Comparison of ENCODE assay signal across 8 cellular contexts in genomic region chr5:137498736-137499505, GRCh38. TPM values are rescaled to one million over a fixed set of nuclear protein-coding genes. Genes with fewer than 3 reads are reported as not detected.
DNase-seq lines count a peak whose midpoint lies in the region; ATAC-seq and TF ChIP-seq lines count a peak whose summit lies in the region.

Gene SPOCK1 (minus strand): TSS chr5:137499326.

- peak; percentile 95 for ATAC-seq in GM21515 (IDR thresholded peaks at IDR 0.05; ENCODE audit: unreplicated experiment)
- peak; percentile 95 for ATAC-seq in activated naive CD8-positive, alpha-beta T cell treated with anti-CD3 and anti-CD28 coated beads, Interleukin-2, amount 10 ng/mL, durations not matched to agents 7 days and 5 days (ENCODE audit: low read depth)
- ATAC-seq in Right ventricle myocardium superior (ENCODE audit: poor library complexity) = peak; percentile 98

- H3K27me3 ChIP-seq in parathyroid adenoma (ENCODE audit: control insufficient read depth, insufficient read depth, low read length) = no peaks in the 10 kb centered on the region

- H3K9me3 ChIP-seq in parathyroid adenoma (ENCODE audit: control insufficient read depth, low read length) = no peaks in the 10 kb centered on the region

- POLR2A ChIA-PET in activated naive CD8-positive, alpha-beta T cell treated with anti-CD3 and anti-CD28 coated beads, Interleukin-2, amount 10 ng/mL, durations not matched to agents 7 days and 5 days (lab: Charles Lee) = no interaction called here

- H3K27ac Mint-ChIP-seq in activated naive CD8-positive, alpha-beta T cell treated with anti-CD3 and anti-CD28 coated beads, Interleukin-2, amount 10 ng/mL, durations not matched to agents 7 days and 5 days = no peak within 1 kb of the TSS
- no peak within 1 kb of the TSS for H3K27ac Mint-ChIP-seq in type B pancreatic cell

- peak within 1 kb of the TSS; percentile 38 for H3K4me2 ChIP-seq in parathyroid adenoma (ENCODE audit: low read length)

- DNase-seq in DMS53 treated with DMSO at 0.1 percent for 48 hours (lab: John Stamatoyannopoulos, UW; ENCODE audit: unreplicated experiment) = peak; percentile 63
- peak; percentile 80 for DNase-seq in HuH-7 (ENCODE audit: low spot score)
- peak; percentile 13 for DNase-seq in SHP77 treated with DMSO at 0.1 percent for 48 hours (lab: John Stamatoyannopoulos, UW)
- peak; percentile 85 for DNase-seq in activated naive CD8-positive, alpha-beta T cell treated with anti-CD3 and anti-CD28 coated beads, Interleukin-2, amount 10 ng/mL, durations not matched to agents 7 days and 5 days
- peak; percentile 85 for DNase-seq in Right ventricle myocardium superior
- DNase-seq in type B pancreatic cell (ENCODE audit: extremely low spot score, unreplicated experiment) = peak; percentile 87

- peaks cover 35% of the 10 kb centered on the region for H3K27me3 Mint-ChIP-seq in activated naive CD8-positive, alpha-beta T cell treated with anti-CD3 and anti-CD28 coated beads, Interleukin-2, amount 10 ng/mL, durations not matched to agents 7 days and 5 days
- H3K27me3 Mint-ChIP-seq in type B pancreatic cell = peaks cover 36% of the 10 kb centered on the region

- no peak within 1 kb of the TSS for H3K9ac ChIP-seq in parathyroid adenoma

- intact Hi-C loops in Right ventricle myocardium superior (cut with DNase I) = loop anchor here (1.0 to 10.0 kb wide), 3 partner anchors 152 to 694 kb away; no protein-coding TSS in a partner anchor

- no peak within 1 kb of the TSS for H3K4me3 ChIP-seq in parathyroid adenoma (ENCODE audit: low read depth, low read length)

- peak within 1 kb of the TSS; percentile 76 for H2AFZ ChIP-seq in parathyroid adenoma

- H3K36me3 Mint-ChIP-seq in activated naive CD8-positive, alpha-beta T cell treated with anti-CD3 and anti-CD28 coated beads, Interleukin-2, amount 10 ng/mL, durations not matched to agents 7 days and 5 days = no peaks in the 10 kb centered on the region
- H3K36me3 Mint-ChIP-seq in type B pancreatic cell = no peaks in the 10 kb centered on the region

- H3K36me3 ChIP-seq in parathyroid adenoma (ENCODE audit: control insufficient read depth, insufficient read depth, low read length) = no peaks in the 10 kb centered on the region

- H3K4me1 Mint-ChIP-seq in activated naive CD8-positive, alpha-beta T cell treated with anti-CD3 and anti-CD28 coated beads, Interleukin-2, amount 10 ng/mL, durations not matched to agents 7 days and 5 days = no peaks in the 10 kb centered on the region
- H3K4me1 Mint-ChIP-seq in type B pancreatic cell (ENCODE audit: unreplicated experiment) = no peaks in the 10 kb centered on the region

- no peaks in the 10 kb centered on the region for H3K4me1 ChIP-seq in parathyroid adenoma

- no peak within 1 kb of the TSS for H3K27ac ChIP-seq in parathyroid adenoma

- TF ChIP-seq CTCF in parathyroid adenoma (IDR thresholded peaks at IDR 0.05) = peak; percentile 29
- TF ChIP-seq CTCF in type B pancreatic cell (conservative IDR thresholded peaks at IDR 0.05) = peak; percentile 82

- H3K4me3 Mint-ChIP-seq in activated naive CD8-positive, alpha-beta T cell treated with anti-CD3 and anti-CD28 coated beads, Interleukin-2, amount 10 ng/mL, durations not matched to agents 7 days and 5 days = no peak within 1 kb of the TSS
- peak within 1 kb of the TSS; percentile 75 for H3K4me3 Mint-ChIP-seq in type B pancreatic cell

- H3K79me2 ChIP-seq in parathyroid adenoma = no peaks in the 10 kb centered on the region

- no peaks in the 10 kb centered on the region for H3K9me3 Mint-ChIP-seq in activated naive CD8-positive, alpha-beta T cell treated with anti-CD3 and anti-CD28 coated beads, Interleukin-2, amount 10 ng/mL, durations not matched to agents 7 days and 5 days
- no peaks in the 10 kb centered on the region for H3K9me3 Mint-ChIP-seq in type B pancreatic cell

RNA-seq across cellular contexts. Expression of gene SPOCK1, which starts in this region (rescaled TPM):
- not detected for total RNA-seq in activated naive CD8-positive, alpha-beta T cell treated with anti-CD3 and anti-CD28 coated beads, Interleukin-2, amount 10 ng/mL, durations not matched to agents 7 days and 5 days
- total RNA-seq in Right ventricle myocardium superior (19.6 TPM), type B pancreatic cell (ENCODE audit: low replicate concordance) (19.7 and 45.1 TPM in 2 replicates)

Comparison
In these comparisons a context has a peak if more than half of its experiments do, and no peak if none do; other contexts are left out.
1. RNA of gene SPOCK1 (total RNA-seq): 19.7 to 45.1 TPM in type B pancreatic cell and 19.6 TPM in Right ventricle myocardium superior (single experiment); not detected in activated naive CD8-positive, alpha-beta T cell treated with anti-CD3 and anti-CD28 coated beads, Interleukin-2, amount 10 ng/mL, durations not matched to agents 7 days and 5 days; every median in the first group is over 10 times any median in the second.
2. Peak in DNase-seq and ATAC-seq in activated naive CD8-positive, alpha-beta T cell treated with anti-CD3 and anti-CD28 coated beads, Interleukin-2, amount 10 ng/mL, durations not matched to agents 7 days and 5 days; RNA of the gene not detected or under 1 TPM.
3. DNase-seq: peak in every context shown above with its lines; median percentile 87 in type B pancreatic cell; 85 in activated naive CD8-positive, alpha-beta T cell treated with anti-CD3 and anti-CD28 coated beads, Interleukin-2, amount 10 ng/mL, durations not matched to agents 7 days and 5 days; 85 in Right ventricle myocardium superior; 80 in HuH-7; 63 in DMS53 treated with DMSO at 0.1 percent for 48 hours; 13 in SHP77 treated with DMSO at 0.1 percent for 48 hours.
4. Peak in every context shown above with its lines, with median percentiles within 50 percentile points of each other: ATAC-seq.